In genomic region chr20:57332105-57333089, GRCh38 we compare ENCODE assay signal across 14 cellular contexts. TPM values are rescaled to one million over a fixed set of nuclear protein-coding genes. Genes with fewer than 3 reads are reported as not detected.
DNase-seq lines count a peak whose midpoint lies in the region; ATAC-seq, FAIRE-seq and TF ChIP-seq lines count a peak whose summit lies in the region.
"Had no signal": no experiment of that assay in that cellular context is flagged by ENCODE, and none has a peak within 500 bp of the region (broad histone marks: within the 10 kb centered on the region; RNA-seq: fewer than 3 reads in every experiment).

No MANE protein-coding gene starts in this region.

- peak; percentile 23 for TF ChIP-seq CTCF in GM06990 (IDR thresholded peaks at IDR 0.05; ENCODE audit: insufficient read depth, low read length, poor library complexity, severe bottlenecking)
- peak; percentile 66 for TF ChIP-seq CTCF in LNCAP (IDR thresholded peaks at IDR 0.05)
- TF ChIP-seq CTCF in astrocyte (IDR thresholded peaks at IDR 0.05; ENCODE audit: insufficient read depth, low read depth, low read length) = peak; percentile 5
- peak; percentile 23 for TF ChIP-seq CTCF in nephron progenitor cell (IDR thresholded peaks at IDR 0.05)

- H3K36me3 ChIP-seq in GM06990 (ENCODE audit: control insufficient read depth, insufficient read depth, low read length) = no peaks in the 10 kb centered on the region
- H3K36me3 ChIP-seq in astrocyte (ENCODE audit: insufficient read depth, low read length) = no peaks in the 10 kb centered on the region
- no peaks in the 10 kb centered on the region for H3K36me3 ChIP-seq in CD8-positive, alpha-beta memory T cell (ENCODE audit: insufficient read depth, low read length)
- H3K36me3 ChIP-seq: heart right ventricle had no signal

- DNase-seq in GM06990 (ENCODE audit: extremely low read depth, insufficient read length) (no peak), astrocyte (ENCODE audit: low read depth) (no peak), nephron progenitor cell (no peak)
- no peak for DNase-seq in CD8-positive, alpha-beta memory T cell
- DNase-seq: amygdala; DMS153; effector CD8-positive, alpha-beta T cell; heart right ventricle; mesenchymal stem cell had no signal

- H4K20me1 ChIP-seq in astrocyte (ENCODE audit: insufficient read depth, low read length) = no peaks in the 10 kb centered on the region

- H3K4me2 ChIP-seq in astrocyte (ENCODE audit: low read length) = no peak overlapping the region

- POLR2A ChIA-PET in CD8-positive, alpha-beta memory T cell (lab: Charles Lee) = interaction anchor here (0.5 kb wide), 1 partner anchor 958 kb away, joined by 6 read pairs; no protein-coding TSS in a partner anchor

- ATAC-seq in HG03045 (IDR thresholded peaks at IDR 0.05; ENCODE audit: unreplicated experiment) (no peak), GM18520 (IDR thresholded peaks at IDR 0.05; ENCODE audit: unreplicated experiment) (no peak)
- ATAC-seq: heart right ventricle had no signal

- no peak overlapping the region for H3K27ac Mint-ChIP-seq in astrocyte (ENCODE audit: unreplicated experiment)
- no peak overlapping the region for H3K27ac Mint-ChIP-seq in nephron progenitor cell
- H3K27ac Mint-ChIP-seq in CD8-positive, alpha-beta memory T cell = no peak overlapping the region

- no peak overlapping the region for H3K27ac ChIP-seq in astrocyte (ENCODE audit: low read depth, low read length)
- no peak overlapping the region for H3K27ac ChIP-seq in CD8-positive, alpha-beta memory T cell (ENCODE audit: low read depth, low read length)
- H3K27ac ChIP-seq: heart right ventricle had no signal

- peaks cover 4% of the 10 kb centered on the region for H3K36me3 Mint-ChIP-seq in astrocyte (ENCODE audit: low read depth, unreplicated experiment)
- no peaks in the 10 kb centered on the region for H3K36me3 Mint-ChIP-seq in nephron progenitor cell (ENCODE audit: low read depth)
- no peaks in the 10 kb centered on the region for H3K36me3 Mint-ChIP-seq in CD8-positive, alpha-beta memory T cell

- H3K79me2 ChIP-seq in astrocyte (ENCODE audit: insufficient read depth, low read length) = no peaks in the 10 kb centered on the region

- H3K4me1 ChIP-seq in astrocyte (ENCODE audit: insufficient read depth, low read length) = no peaks in the 10 kb centered on the region
- no peaks in the 10 kb centered on the region for H3K4me1 ChIP-seq in CD8-positive, alpha-beta memory T cell (ENCODE audit: insufficient read depth, low read length)
- H3K4me1 ChIP-seq: heart right ventricle had no signal

- H3K9me3 ChIP-seq in astrocyte (ENCODE audit: insufficient read depth, low read depth, low read length) = no peaks in the 10 kb centered on the region
- no peaks in the 10 kb centered on the region for H3K9me3 ChIP-seq in CD8-positive, alpha-beta memory T cell (ENCODE audit: low read length)
- H3K9me3 ChIP-seq: heart right ventricle had no signal

- H3K4me3 ChIP-seq in GM06990 (replicated peaks; ENCODE audit: low read depth, low read length) = no peak overlapping the region
- H3K4me3 ChIP-seq in astrocyte (ENCODE audit: insufficient read depth, low read depth, low read length) = no peak overlapping the region
- H3K4me3 ChIP-seq in CD8-positive, alpha-beta memory T cell (ENCODE audit: low read length) = no peak overlapping the region
- H3K4me3 ChIP-seq: heart right ventricle had no signal

- CTCF ChIA-PET in CD8-positive, alpha-beta memory T cell (lab: Charles Lee) = interaction anchor here (1.1 to 1.2 kb wide), 2 partner anchors 14 kb away, joined by 3 to 4 read pairs; no protein-coding TSS in a partner anchor

- H3K9me3 Mint-ChIP-seq in astrocyte (ENCODE audit: unreplicated experiment) (no peaks in the 10 kb centered on the region), nephron progenitor cell (no peaks in the 10 kb centered on the region)
- H3K9me3 Mint-ChIP-seq in CD8-positive, alpha-beta memory T cell = no peaks in the 10 kb centered on the region

- H3K4me3 Mint-ChIP-seq in astrocyte (ENCODE audit: unreplicated experiment) (no peak overlapping the region), nephron progenitor cell (no peak overlapping the region)
- no peak overlapping the region for H3K4me3 Mint-ChIP-seq in CD8-positive, alpha-beta memory T cell

- no peak overlapping the region for H2AFZ ChIP-seq in astrocyte (ENCODE audit: low read depth, low read length)

- H3K27me3 ChIP-seq in GM06990 (replicated peaks; ENCODE audit: control insufficient read depth, insufficient read depth, low read length) = no peaks in the 10 kb centered on the region
- peaks cover 26% of the 10 kb centered on the region for H3K27me3 ChIP-seq in astrocyte (ENCODE audit: insufficient read depth, low read length)
- H3K27me3 ChIP-seq in CD8-positive, alpha-beta memory T cell (ENCODE audit: insufficient read depth, low read length, poor library complexity, severe bottlenecking) = no peaks in the 10 kb centered on the region

- no peak for FAIRE-seq in astrocyte (lab: Jason Lieb, UNC)

- H3K4me1 Mint-ChIP-seq in astrocyte (ENCODE audit: low read depth, unreplicated experiment) (no peaks in the 10 kb centered on the region), nephron progenitor cell (peaks cover 8% of the 10 kb centered on the region)
- no peaks in the 10 kb centered on the region for H3K4me1 Mint-ChIP-seq in CD8-positive, alpha-beta memory T cell

- peaks cover 26% of the 10 kb centered on the region for H3K27me3 Mint-ChIP-seq in astrocyte (ENCODE audit: low read depth, unreplicated experiment)
- H3K27me3 Mint-ChIP-seq in nephron progenitor cell (ENCODE audit: low read depth, poor library complexity) = peaks cover 13% of the 10 kb centered on the region
- H3K27me3 Mint-ChIP-seq in CD8-positive, alpha-beta memory T cell = peaks cover 19 to 60% of the 10 kb centered on the region in 2 donors

- no peak overlapping the region for H3K9ac ChIP-seq in astrocyte (ENCODE audit: low read length)

RNA-seq across cellular contexts. Expression of gene SPO11, which starts 2.8 kb away (rescaled TPM):
- total RNA-seq in astrocyte = not detected in 2 replicates
- total RNA-seq in CD8-positive, alpha-beta memory T cell = not detected
- not detected for polyA plus RNA-seq in CD8-positive, alpha-beta memory T cell
- total RNA-seq: heart right ventricle, pulmonary artery endothelial cell, subcutaneous adipose tissue had no signal
- polyA plus RNA-seq: heart right ventricle had no signal

RNA-seq across cellular contexts. Expression of gene RAE1, which starts 18.7 kb away (rescaled TPM):
- total RNA-seq in astrocyte = 29.2 and 31.1 TPM in 2 replicates
- 10 to 100 TPM; 50.2 to 52.8 TPM for total RNA-seq in CD8-positive, alpha-beta memory T cell
- polyA plus RNA-seq in CD8-positive, alpha-beta memory T cell = 40.7 TPM

RNA-seq across cellular contexts. Expression of gene RBM38, which starts 58.8 kb away (rescaled TPM):
- 33.8 and 43.5 TPM in 2 replicates for total RNA-seq in astrocyte
- 100 to 1,000 TPM; 101 to 107 TPM for total RNA-seq in CD8-positive, alpha-beta memory T cell
- polyA plus RNA-seq in CD8-positive, alpha-beta memory T cell = 94.4 TPM

Comparison
In these comparisons a context has a peak if more than half of its experiments do, and no peak if none do; other contexts are left out.
1. CTCF ChIP-seq: peak in every context shown above with its lines; median percentile 66 in LNCAP; 23 in GM06990; 23 in nephron progenitor cell; 5 in astrocyte.